ENCODE assay signal across 2 cellular contexts in genomic region chr3:167001374-167001773, GRCh38.
TF ChIP-seq lines count a peak whose summit lies in the region.

No MANE protein-coding gene starts in this region.

TF ChIP-seq in HepG2, 621 proteins besides CTCF, POLR2A, EP300 and RAD21 (continued from another document):
- TF ChIP-seq ZBTB4 (CRISPR knock-in tag; IDR thresholded peaks at IDR 0.05; ENCODE audit: borderline replicate concordance) (no peak), NCOA1 (CRISPR knock-in tag; IDR thresholded peaks at IDR 0.05) (no peak), YEATS2 (CRISPR knock-in tag; IDR thresholded peaks at IDR 0.05; ENCODE audit: borderline replicate concordance) (no peak), ZNF451 (CRISPR knock-in tag; IDR thresholded peaks at IDR 0.05) (no peak), ZBTB34 (CRISPR knock-in tag; IDR thresholded peaks at IDR 0.05) (no peak), TFAP4 (IDR thresholded peaks at IDR 0.05; ENCODE audit: borderline replicate concordance, low read depth) (no peak), ZNF121 (CRISPR knock-in tag; IDR thresholded peaks at IDR 0.05) (no peak)

TF ChIP-seq in GM12878, 131 proteins besides CTCF, POLR2A, EP300 and RAD21:
- TF ChIP-seq SKIL (IDR thresholded peaks at IDR 0.05; ENCODE audit: low read depth, poor library complexity, severe bottlenecking) (no peak), BCL11A (IDR thresholded peaks at IDR 0.05; ENCODE audit: low read depth, low read length) (no peak), RUNX3 (IDR thresholded peaks at IDR 0.05; ENCODE audit: low read length) (no peak), CHD1 (IDR thresholded peaks at IDR 0.05; ENCODE audit: low read depth, low read length) (no peak), KDM1A (IDR thresholded peaks at IDR 0.05; ENCODE audit: borderline replicate concordance) (no peak), YY1 (IDR thresholded peaks at IDR 0.05; ENCODE audit: low read depth, low read length) (no peak), SRF (IDR thresholded peaks at IDR 0.05; ENCODE audit: low read depth in 2 of 2, low read length in 2 of 2) (no peak), CBFB (IDR thresholded peaks at IDR 0.05; ENCODE audit: low read depth) (no peak), ZNF384 (IDR thresholded peaks at IDR 0.05; ENCODE audit: borderline replicate concordance, low read depth, low read length) (no peak), WRNIP1 (IDR thresholded peaks at IDR 0.05; ENCODE audit: borderline replicate concordance, low read depth, low read length) (no peak), IRF3 (IDR thresholded peaks at IDR 0.05) (no peak), NR2F1 (conservative IDR thresholded peaks at IDR 0.05) (no peak)
